1 cellular context compared by ENCODE assay signal in genomic region chr15:40104865-40105516, GRCh38.
TF ChIP-seq lines count a peak whose summit lies in the region.

No MANE protein-coding gene starts in this region.

TF ChIP-seq in GM23338, 12 proteins besides CTCF, POLR2A, EP300 and RAD21 (continued from another document):
- TF ChIP-seq, protein P1, sequence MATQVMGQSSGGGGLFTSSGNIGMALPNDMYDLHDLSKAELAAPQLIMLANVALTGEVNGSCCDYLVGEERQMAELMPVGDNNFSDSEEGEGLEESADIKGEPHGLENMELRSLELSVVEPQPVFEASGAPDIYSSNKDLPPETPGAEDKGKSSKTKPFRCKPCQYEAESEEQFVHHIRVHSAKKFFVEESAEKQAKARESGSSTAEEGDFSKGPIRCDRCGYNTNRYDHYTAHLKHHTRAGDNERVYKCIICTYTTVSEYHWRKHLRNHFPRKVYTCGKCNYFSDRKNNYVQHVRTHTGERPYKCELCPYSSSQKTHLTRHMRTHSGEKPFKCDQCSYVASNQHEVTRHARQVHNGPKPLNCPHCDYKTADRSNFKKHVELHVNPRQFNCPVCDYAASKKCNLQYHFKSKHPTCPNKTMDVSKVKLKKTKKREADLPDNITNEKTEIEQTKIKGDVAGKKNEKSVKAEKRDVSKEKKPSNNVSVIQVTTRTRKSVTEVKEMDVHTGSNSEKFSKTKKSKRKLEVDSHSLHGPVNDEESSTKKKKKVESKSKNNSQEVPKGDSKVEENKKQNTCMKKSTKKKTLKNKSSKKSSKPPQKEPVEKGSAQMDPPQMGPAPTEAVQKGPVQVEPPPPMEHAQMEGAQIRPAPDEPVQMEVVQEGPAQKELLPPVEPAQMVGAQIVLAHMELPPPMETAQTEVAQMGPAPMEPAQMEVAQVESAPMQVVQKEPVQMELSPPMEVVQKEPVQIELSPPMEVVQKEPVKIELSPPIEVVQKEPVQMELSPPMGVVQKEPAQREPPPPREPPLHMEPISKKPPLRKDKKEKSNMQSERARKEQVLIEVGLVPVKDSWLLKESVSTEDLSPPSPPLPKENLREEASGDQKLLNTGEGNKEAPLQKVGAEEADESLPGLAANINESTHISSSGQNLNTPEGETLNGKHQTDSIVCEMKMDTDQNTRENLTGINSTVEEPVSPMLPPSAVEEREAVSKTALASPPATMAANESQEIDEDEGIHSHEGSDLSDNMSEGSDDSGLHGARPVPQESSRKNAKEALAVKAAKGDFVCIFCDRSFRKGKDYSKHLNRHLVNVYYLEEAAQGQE (IDR thresholded peaks at IDR 0.05; ENCODE audit: unreplicated experiment): no peak
- TF ChIP-seq STAT1 (IDR thresholded peaks at IDR 0.05; ENCODE audit: unreplicated experiment) (no peak), EZH2 (IDR thresholded peaks at IDR 0.05; ENCODE audit: low read depth, unreplicated experiment) (no peak), JUNB (IDR thresholded peaks at IDR 0.05; ENCODE audit: unreplicated experiment) (no peak), ZNF114 (CRISPR knock-in tag; IDR thresholded peaks at IDR 0.05) (no peak), POLR2AphosphoS5 (IDR thresholded peaks at IDR 0.05; ENCODE audit: low read depth) (no peak)
- TF ChIP-seq, protein P2, sequence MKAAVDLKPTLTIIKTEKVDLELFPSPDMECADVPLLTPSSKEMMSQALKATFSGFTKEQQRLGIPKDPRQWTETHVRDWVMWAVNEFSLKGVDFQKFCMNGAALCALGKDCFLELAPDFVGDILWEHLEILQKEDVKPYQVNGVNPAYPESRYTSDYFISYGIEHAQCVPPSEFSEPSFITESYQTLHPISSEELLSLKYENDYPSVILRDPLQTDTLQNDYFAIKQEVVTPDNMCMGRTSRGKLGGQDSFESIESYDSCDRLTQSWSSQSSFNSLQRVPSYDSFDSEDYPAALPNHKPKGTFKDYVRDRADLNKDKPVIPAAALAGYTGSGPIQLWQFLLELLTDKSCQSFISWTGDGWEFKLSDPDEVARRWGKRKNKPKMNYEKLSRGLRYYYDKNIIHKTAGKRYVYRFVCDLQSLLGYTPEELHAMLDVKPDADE (IDR thresholded peaks at IDR 0.05): no peak
- TF ChIP-seq, protein P3, sequence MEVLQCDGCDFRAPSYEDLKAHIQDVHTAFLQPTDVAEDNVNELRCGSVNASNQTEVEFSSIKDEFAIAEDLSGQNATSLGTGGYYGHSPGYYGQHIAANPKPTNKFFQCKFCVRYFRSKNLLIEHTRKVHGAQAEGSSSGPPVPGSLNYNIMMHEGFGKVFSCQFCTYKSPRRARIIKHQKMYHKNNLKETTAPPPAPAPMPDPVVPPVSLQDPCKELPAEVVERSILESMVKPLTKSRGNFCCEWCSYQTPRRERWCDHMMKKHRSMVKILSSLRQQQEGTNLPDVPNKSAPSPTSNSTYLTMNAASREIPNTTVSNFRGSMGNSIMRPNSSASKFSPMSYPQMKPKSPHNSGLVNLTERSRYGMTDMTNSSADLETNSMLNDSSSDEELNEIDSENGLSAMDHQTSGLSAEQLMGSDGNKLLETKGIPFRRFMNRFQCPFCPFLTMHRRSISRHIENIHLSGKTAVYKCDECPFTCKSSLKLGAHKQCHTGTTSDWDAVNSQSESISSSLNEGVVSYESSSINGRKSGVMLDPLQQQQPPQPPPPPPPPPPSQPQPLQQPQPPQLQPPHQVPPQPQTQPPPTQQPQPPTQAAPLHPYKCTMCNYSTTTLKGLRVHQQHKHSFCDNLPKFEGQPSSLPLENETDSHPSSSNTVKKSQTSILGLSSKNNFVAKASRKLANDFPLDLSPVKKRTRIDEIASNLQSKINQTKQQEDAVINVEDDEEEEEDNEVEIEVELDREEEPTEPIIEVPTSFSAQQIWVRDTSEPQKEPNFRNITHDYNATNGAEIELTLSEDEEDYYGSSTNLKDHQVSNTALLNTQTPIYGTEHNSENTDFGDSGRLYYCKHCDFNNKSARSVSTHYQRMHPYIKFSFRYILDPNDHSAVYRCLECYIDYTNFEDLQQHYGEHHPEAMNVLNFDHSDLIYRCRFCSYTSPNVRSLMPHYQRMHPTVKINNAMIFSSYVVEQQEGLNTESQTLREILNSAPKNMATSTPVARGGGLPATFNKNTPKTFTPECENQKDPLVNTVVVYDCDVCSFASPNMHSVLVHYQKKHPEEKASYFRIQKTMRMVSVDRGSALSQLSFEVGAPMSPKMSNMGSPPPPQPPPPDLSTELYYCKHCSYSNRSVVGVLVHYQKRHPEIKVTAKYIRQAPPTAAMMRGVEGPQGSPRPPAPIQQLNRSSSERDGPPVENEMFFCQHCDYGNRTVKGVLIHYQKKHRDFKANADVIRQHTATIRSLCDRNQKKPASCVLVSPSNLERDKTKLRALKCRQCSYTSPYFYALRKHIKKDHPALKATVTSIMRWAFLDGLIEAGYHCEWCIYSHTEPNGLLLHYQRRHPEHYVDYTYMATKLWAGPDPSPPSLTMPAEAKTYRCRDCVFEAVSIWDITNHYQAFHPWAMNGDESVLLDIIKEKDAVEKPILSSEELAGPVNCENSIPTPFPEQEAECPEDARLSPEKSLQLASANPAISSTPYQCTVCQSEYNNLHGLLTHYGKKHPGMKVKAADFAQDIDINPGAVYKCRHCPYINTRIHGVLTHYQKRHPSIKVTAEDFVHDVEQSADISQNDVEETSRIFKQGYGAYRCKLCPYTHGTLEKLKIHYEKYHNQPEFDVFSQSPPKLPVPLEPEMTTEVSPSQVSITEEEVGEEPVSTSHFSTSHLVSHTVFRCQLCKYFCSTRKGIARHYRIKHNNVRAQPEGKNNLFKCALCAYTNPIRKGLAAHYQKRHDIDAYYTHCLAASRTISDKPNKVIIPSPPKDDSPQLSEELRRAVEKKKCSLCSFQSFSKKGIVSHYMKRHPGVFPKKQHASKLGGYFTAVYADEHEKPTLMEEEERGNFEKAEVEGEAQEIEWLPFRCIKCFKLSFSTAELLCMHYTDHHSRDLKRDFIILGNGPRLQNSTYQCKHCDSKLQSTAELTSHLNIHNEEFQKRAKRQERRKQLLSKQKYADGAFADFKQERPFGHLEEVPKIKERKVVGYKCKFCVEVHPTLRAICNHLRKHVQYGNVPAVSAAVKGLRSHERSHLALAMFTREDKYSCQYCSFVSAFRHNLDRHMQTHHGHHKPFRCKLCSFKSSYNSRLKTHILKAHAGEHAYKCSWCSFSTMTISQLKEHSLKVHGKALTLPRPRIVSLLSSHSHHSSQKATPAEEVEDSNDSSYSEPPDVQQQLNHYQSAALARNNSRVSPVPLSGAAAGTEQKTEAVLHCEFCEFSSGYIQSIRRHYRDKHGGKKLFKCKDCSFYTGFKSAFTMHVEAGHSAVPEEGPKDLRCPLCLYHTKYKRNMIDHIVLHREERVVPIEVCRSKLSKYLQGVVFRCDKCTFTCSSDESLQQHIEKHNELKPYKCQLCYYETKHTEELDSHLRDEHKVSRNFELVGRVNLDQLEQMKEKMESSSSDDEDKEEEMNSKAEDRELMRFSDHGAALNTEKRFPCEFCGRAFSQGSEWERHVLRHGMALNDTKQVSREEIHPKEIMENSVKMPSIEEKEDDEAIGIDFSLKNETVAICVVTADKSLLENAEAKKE (CRISPR knock-in tag; IDR thresholded peaks at IDR 0.05): no peak
